8 cellular contexts compared by ENCODE assay signal in genomic region chr14:105086833-105087307, GRCh38. TPM values are rescaled to one million over a fixed set of nuclear protein-coding genes. Genes with fewer than 3 reads are reported as not detected.
DNase-seq lines count a peak whose midpoint lies in the region; ATAC-seq and TF ChIP-seq lines count a peak whose summit lies in the region.

No MANE protein-coding gene starts in this region.

- H3K4me3 ChIP-seq in choroid plexus epithelial cell (ENCODE audit: low read depth, low read length) (peak overlapping the region; percentile 59), liver (ENCODE audit: low read depth in 1 of 3, low read length in 3 of 3) (peak overlapping the region in 1 of 3 donors; percentile 28)

- DNase-seq in NCI-H2196 (lab: John Stamatoyannopoulos, UW; ENCODE audit: unreplicated experiment) (peak; percentile 60), NCI-H2196 treated with DMSO at 0.1 percent for 48 hours (lab: John Stamatoyannopoulos, UW; ENCODE audit: unreplicated experiment) (no peak), NCI-H2171 (lab: John Stamatoyannopoulos, UW) (peak; percentile 88), choroid plexus epithelial cell (ENCODE audit: low read depth) (peak; percentile 67)
- peak; percentile 79 for DNase-seq in activated CD4-positive, alpha-beta T cell treated with anti-CD3 and anti-CD28 coated beads for 1 hour
- peak; percentile 61 to 89 (median 69) for DNase-seq in stimulated activated CD4-positive, alpha-beta T cell treated with anti-CD3 and anti-CD28 coated beads, TNF-alpha, amount 100 ng/mL, for 24 hours (ENCODE audit: low read depth in 3 of 3)

- TF ChIP-seq CTCF in choroid plexus epithelial cell (conservative IDR thresholded peaks at IDR 0.05; ENCODE audit: low read depth, low read length), result peak; percentile 50
- TF ChIP-seq CTCF in liver (IDR thresholded peaks at IDR 0.05; ENCODE audit: low read depth, low read length, missing input control), result peak; percentile 68

- H3K9ac ChIP-seq in liver (ENCODE audit: low read depth in 1 of 2, low read length in 2 of 2), result no peak overlapping the region

- TF ChIP-seq RAD21 in liver (IDR thresholded peaks at IDR 0.05), result peak; percentile 44 to 75

- no peak overlapping the region for H3K27ac ChIP-seq in liver (ENCODE audit: low read depth in 1 of 2, low read length in 2 of 2)

- no peaks in the 10 kb centered on the region for H3K9me3 ChIP-seq in liver (ENCODE audit: control insufficient read depth in 4 of 4, low read length in 3 of 4)

- no peaks in the 10 kb centered on the region for H3K27me3 ChIP-seq in liver (ENCODE audit: control insufficient read depth in 4 of 4, insufficient read depth in 4 of 4, low read length in 3 of 4)

- 1% methylated on average over 45 of the region's 45 CpGs for WGBS in liver

- H3K36me3 ChIP-seq in liver (ENCODE audit: control insufficient read depth in 4 of 4, insufficient read depth in 3 of 4, low read depth in 1 of 4, low read length in 3 of 4), result no peaks in the 10 kb centered on the region

- H3K4me1 ChIP-seq in liver (ENCODE audit: control insufficient read depth in 4 of 4, insufficient read depth in 4 of 4, low read length in 3 of 4), result peaks cover 17 to 37% (median 23%) of the 10 kb centered on the region in 4 donors

- peak; percentile 74 for ATAC-seq in HG02798 (IDR thresholded peaks at IDR 0.05; ENCODE audit: poor library complexity, unreplicated experiment)

TF ChIP-seq in liver, 16 proteins besides CTCF, POLR2A, EP300 and RAD21:
- TF ChIP-seq ATF3 (IDR thresholded peaks at IDR 0.05) (no peak), GABPA (IDR thresholded peaks at IDR 0.05 in 1 of 2, conservative IDR thresholded peaks at IDR 0.05 in 1 of 2) (no peak), HNF4G (IDR thresholded peaks at IDR 0.05) (no peak)

RNA-seq across cellular contexts. Expression of gene GPR132, which starts 21.6 kb away (rescaled TPM):
- total RNA-seq in liver, result 1 to 10 TPM; 1.2 TPM
- under 1 TPM; 0.32 to 0.33 TPM for polyA plus RNA-seq in liver
